ENCODE assay signal across 10 cellular contexts in genomic region chr12:6627598-6627997, GRCh38.
DNase-seq lines count a peak whose midpoint lies in the region.
"Had no signal": no experiment of that assay in that cellular context is flagged by ENCODE, and none has a peak within 500 bp of the region (broad histone marks: within the 10 kb centered on the region; RNA-seq: fewer than 3 reads in every experiment).

No MANE protein-coding gene starts in this region.

- H3K36me3 Mint-ChIP-seq in stimulated activated naive CD8-positive, alpha-beta T cell treated with anti-CD3 and anti-CD28 coated beads, Interleukin-15, Interleukin-2, amounts not matched to agents 100 ng/mL and 50 ng/mL, for 24 hours (ENCODE audit: low read depth): no peaks in the 10 kb centered on the region

- peak; percentile 65 to 70 for DNase-seq in activated CD4-positive, alpha-beta T cell treated with anti-CD3 and anti-CD28 coated beads for 4 hours
- DNase-seq in activated CD4-positive, alpha-beta T cell treated with anti-CD3 and anti-CD28 coated beads, Interleukin-2, amount 50 U/mL, for 1 hour: no peak
- DNase-seq in NCI-H82 treated with DMSO at 0.1 percent for 48 hours (lab: John Stamatoyannopoulos, UW; ENCODE audit: unreplicated experiment) (peak; percentile 75), GDM1 (lab: John Stamatoyannopoulos, UW) (no peak), NCI-H2196 (lab: John Stamatoyannopoulos, UW; ENCODE audit: unreplicated experiment) (no peak), NCI-H1417 treated with DMSO at 0.1 percent for 48 hours (lab: John Stamatoyannopoulos, UW) (no peak)
- DNase-seq in activated effector memory CD4-positive, alpha-beta T cell treated with anti-CD3 and anti-CD28 coated beads, Interleukin-2, amount 50 U/mL, for 16 hours: peak; percentile 75
- DNase-seq: GOT3, right lobe of liver had no signal

- H3K4me1 Mint-ChIP-seq in stimulated activated naive CD8-positive, alpha-beta T cell treated with anti-CD3 and anti-CD28 coated beads, Interleukin-15, Interleukin-2, amounts not matched to agents 100 ng/mL and 50 ng/mL, for 24 hours (ENCODE audit: low read depth): peaks cover 57% of the 10 kb centered on the region

- H3K27me3 Mint-ChIP-seq in stimulated activated naive CD8-positive, alpha-beta T cell treated with anti-CD3 and anti-CD28 coated beads, Interleukin-15, Interleukin-2, amounts not matched to agents 100 ng/mL and 50 ng/mL, for 24 hours: no peaks in the 10 kb centered on the region

- H3K9me3 Mint-ChIP-seq in stimulated activated naive CD8-positive, alpha-beta T cell treated with anti-CD3 and anti-CD28 coated beads, Interleukin-15, Interleukin-2, amounts not matched to agents 100 ng/mL and 50 ng/mL, for 24 hours: no peaks in the 10 kb centered on the region

- H3K4me3 Mint-ChIP-seq in stimulated activated naive CD8-positive, alpha-beta T cell treated with anti-CD3 and anti-CD28 coated beads, Interleukin-15, Interleukin-2, amounts not matched to agents 100 ng/mL and 50 ng/mL, for 24 hours: peak overlapping the region; percentile 80

- H3K27ac Mint-ChIP-seq in stimulated activated naive CD8-positive, alpha-beta T cell treated with anti-CD3 and anti-CD28 coated beads, Interleukin-15, Interleukin-2, amounts not matched to agents 100 ng/mL and 50 ng/mL, for 24 hours: peak overlapping the region; percentile 76

Comparison
In these comparisons a context has a peak if more than half of its experiments do, and no peak if none do; other contexts are left out.
1. DNase-seq: peak in activated CD4-positive, alpha-beta T cell treated with anti-CD3 and anti-CD28 coated beads for 4 hours (2 of 2), NCI-H82 treated with DMSO at 0.1 percent for 48 hours (single experiment) and activated effector memory CD4-positive, alpha-beta T cell treated with anti-CD3 and anti-CD28 coated beads, Interleukin-2, amount 50 U/mL, for 16 hours (single experiment); none in activated CD4-positive, alpha-beta T cell treated with anti-CD3 and anti-CD28 coated beads, Interleukin-2, amount 50 U/mL, for 1 hour (single experiment), GDM1 (single experiment), NCI-H2196 (single experiment) and NCI-H1417 treated with DMSO at 0.1 percent for 48 hours (single experiment).